In genomic region chr5:371811-372555, GRCh38 we compare ENCODE assay signal across 10 cellular contexts. TPM values are rescaled to one million over a fixed set of nuclear protein-coding genes. Genes with fewer than 3 reads are reported as not detected.
DNase-seq lines count a peak whose midpoint lies in the region; ATAC-seq and TF ChIP-seq lines count a peak whose summit lies in the region.
"Had no signal": no experiment of that assay in that cellular context is flagged by ENCODE, and none has a peak within 500 bp of the region (broad histone marks: within the 10 kb centered on the region; RNA-seq: fewer than 3 reads in every experiment).

No MANE protein-coding gene starts in this region.

- H3K36me3 ChIP-seq in SK-N-SH (replicated peaks in 1 of 2; ENCODE audit: control insufficient read depth in 1 of 2, insufficient read depth in 2 of 2, low read length in 1 of 2), result no peaks in the 10 kb centered on the region
- H3K36me3 ChIP-seq in prostate gland, result no peaks in the 10 kb centered on the region
- H3K36me3 ChIP-seq: BE2C had no signal

- no peak overlapping the region for H3K4me2 ChIP-seq in SK-N-SH

- in situ Hi-C loops in KBM-7 (cut with MboI; ENCODE audit: low pct_unique_long_range_greater_than_20kb, low sequenced_read_pairs), result no loop called here

- H3K36me3 Mint-ChIP-seq in activated naive CD4-positive, alpha-beta T cell treated with anti-CD3 and anti-CD28 coated beads, Interleukin-2, amount 50 U/mL, for 72 hours, result peaks cover 35 to 38% of the 10 kb centered on the region in 2 donors

- 83% methylated on average over 10 of the region's 12 CpGs for WGBS in SK-N-SH (ENCODE audit: low lambda C conversion rate)
- WGBS in prostate gland, result 73% methylated on average over 12 of the region's 12 CpGs

- no peak overlapping the region for H3K9ac ChIP-seq in SK-N-SH

- CTCF ChIA-PET in SK-N-SH (lab: Yijun Ruan, JAX), result interaction anchor here (1.0 kb wide), 1 partner anchor 75 kb away, joined by 3 read pairs; no protein-coding TSS in a partner anchor

- no peak overlapping the region for H2AFZ ChIP-seq in SK-N-SH (ENCODE audit: low read depth)

- no peaks in the 10 kb centered on the region for H3K9me2 ChIP-seq in SK-N-SH

- no peak for TF ChIP-seq RAD21 in SK-N-SH (IDR thresholded peaks at IDR 0.05; ENCODE audit: low read length)

- DNase-seq in SK-N-SH (peak; percentile 26), KBM-7 (peak; percentile 70), prostate gland (ENCODE audit: low spot score) (peak; percentile 1), pons (ENCODE audit: low spot score) (no peak), ureter (ENCODE audit: low spot score) (no peak)
- peak; percentile 14 to 58 for DNase-seq in activated naive CD4-positive, alpha-beta T cell treated with anti-CD3 and anti-CD28 coated beads, Interleukin-2, amount 50 U/mL, for 72 hours (ENCODE audit: low spot score in 2 of 2)
- DNase-seq: NCI-H446 treated with DMSO at 0.1 percent for 48 hours had no signal

- H3F3A ChIP-seq in SK-N-SH (replicated peaks; ENCODE audit: insufficient read depth), result no peaks in the 10 kb centered on the region

- H3K9me3 ChIP-seq in SK-N-SH (no peaks in the 10 kb centered on the region), prostate gland (no peaks in the 10 kb centered on the region)
- H3K9me3 ChIP-seq: BE2C had no signal

- no peak for TF ChIP-seq POLR2A in prostate gland (IDR thresholded peaks at IDR 0.05)

- TF ChIP-seq EP300 in SK-N-SH (IDR thresholded peaks at IDR 0.05; ENCODE audit: borderline replicate concordance in 1 of 2, low read depth in 1 of 2, low read length in 1 of 2), result no peak

- H3K4me3 ChIP-seq in SK-N-SH (ENCODE audit: low read depth in 2 of 2, low read length in 1 of 2) (no peak overlapping the region), prostate gland (no peak overlapping the region)

- H3K4me1 ChIP-seq in SK-N-SH (ENCODE audit: control insufficient read depth in 1 of 2, insufficient read depth in 2 of 2, low read depth in 1 of 2, low read length in 1 of 2), result peaks cover 0 to 10% of the 10 kb centered on the region in 2 experiments; a peak in 1 of 4 replicates
- H3K4me1 ChIP-seq in prostate gland (replicated peaks), result no peaks in the 10 kb centered on the region
- H3K4me1 ChIP-seq: BE2C had no signal

- H3K27me3 ChIP-seq in SK-N-SH (ENCODE audit: insufficient read depth), result peaks cover 9% of the 10 kb centered on the region; the same call in 1 of the 2 replicates
- peaks cover 4% of the 10 kb centered on the region for H3K27me3 ChIP-seq in prostate gland (replicated peaks; ENCODE audit: insufficient read depth)
- H3K27me3 ChIP-seq: BE2C had no signal

- no peak for ATAC-seq in SK-N-SH treated with all-trans-retinoic acid at 6 μM for 48 hours
- peak in 1 of 2 donors; percentile 13 for ATAC-seq in activated naive CD4-positive, alpha-beta T cell treated with anti-CD3 and anti-CD28 coated beads, Interleukin-2, amount 50 U/mL, for 72 hours
- no peak for ATAC-seq in HG03520 (IDR thresholded peaks at IDR 0.05; ENCODE audit: unreplicated experiment)

- H3K27ac ChIP-seq in SK-N-SH (ENCODE audit: low read depth in 2 of 2, low read length in 1 of 2) (no peak overlapping the region), prostate gland (no peak overlapping the region)

- TF ChIP-seq CTCF in SK-N-SH (IDR thresholded peaks at IDR 0.05) (no peak), prostate gland (IDR thresholded peaks at IDR 0.05) (no peak)

- no peaks in the 10 kb centered on the region for H3K79me2 ChIP-seq in SK-N-SH (ENCODE audit: insufficient read depth)

- peak overlapping the region; percentile 95 to 96 for H3K27ac Mint-ChIP-seq in activated naive CD4-positive, alpha-beta T cell treated with anti-CD3 and anti-CD28 coated beads, Interleukin-2, amount 50 U/mL, for 72 hours

- H4K20me1 ChIP-seq in SK-N-SH (ENCODE audit: insufficient read depth), result no peaks in the 10 kb centered on the region

- intact Hi-C loops in prostate gland (cut with DNase I), result no loop called here

- POLR2A ChIA-PET in SK-N-SH (lab: Yijun Ruan, JAX), result no interaction called here

- peaks cover 0 to 4% of the 10 kb centered on the region in 2 donors for H3K9me3 Mint-ChIP-seq in activated naive CD4-positive, alpha-beta T cell treated with anti-CD3 and anti-CD28 coated beads, Interleukin-2, amount 50 U/mL, for 72 hours

TF ChIP-seq in SK-N-SH, 30 proteins besides CTCF, POLR2A, EP300 and RAD21 (continues in another document):
- TF ChIP-seq MEF2A (IDR thresholded peaks at IDR 0.05; ENCODE audit: borderline replicate concordance, low read depth), result no peak
- TF ChIP-seq GATA2 (CRISPR knock-in tag; IDR thresholded peaks at IDR 0.05), result no peak
- TF ChIP-seq NFIC (IDR thresholded peaks at IDR 0.05; ENCODE audit: borderline replicate concordance), result no peak
- no peak for TF ChIP-seq RFX5 (IDR thresholded peaks at IDR 0.05; ENCODE audit: low read length)
- TF ChIP-seq USF1 (IDR thresholded peaks at IDR 0.05; ENCODE audit: borderline replicate concordance, low read depth), result no peak
- no peak for TF ChIP-seq MXI1 (IDR thresholded peaks at IDR 0.05; ENCODE audit: low read depth, low read length)
- no peak for TF ChIP-seq CHD2 (IDR thresholded peaks at IDR 0.05; ENCODE audit: low read length, partially characterized antibody)
- TF ChIP-seq USF2 (IDR thresholded peaks at IDR 0.05; ENCODE audit: borderline replicate concordance, low read depth, low read length), result no peak
- TF ChIP-seq PBX3 (IDR thresholded peaks at IDR 0.05), result no peak
- no peak for TF ChIP-seq TEAD4 (IDR thresholded peaks at IDR 0.05; ENCODE audit: borderline replicate concordance, insufficient read depth)

TF ChIP-seq in SK-N-SH treated with all-trans-retinoic acid at 6 μM for 48 hours, 23 proteins besides CTCF, POLR2A, EP300 and RAD21:
- no peak for TF ChIP-seq ZFP30 (CRISPR knock-in tag; IDR thresholded peaks at IDR 0.05)
- no peak for TF ChIP-seq TCF4 (CRISPR knock-in tag; IDR thresholded peaks at IDR 0.05; ENCODE audit: borderline replicate concordance)
- TF ChIP-seq SNAI2 (CRISPR knock-in tag; IDR thresholded peaks at IDR 0.05), result no peak
- no peak for TF ChIP-seq PPARA (CRISPR knock-in tag; IDR thresholded peaks at IDR 0.05; ENCODE audit: borderline replicate concordance)
- TF ChIP-seq ZNF70 (CRISPR knock-in tag; IDR thresholded peaks at IDR 0.05), result no peak
- no peak for TF ChIP-seq RARB (CRISPR knock-in tag; IDR thresholded peaks at IDR 0.05)
- TF ChIP-seq POU6F1 (CRISPR knock-in tag; IDR thresholded peaks at IDR 0.05; ENCODE audit: borderline replicate concordance, low read depth), result no peak

RNA-seq across cellular contexts. Expression of gene AHRR, which starts 50.5 kb away (rescaled TPM):
- polyA plus RNA-seq in SK-N-SH (2012; rRNA removed), result 0.71 and 0.99 TPM in 2 replicates
- polyA plus RNA-seq in SK-N-SH (2012; cell fraction: cytosol; rRNA removed), result 0.40 and 0.49 TPM in 2 replicates
- polyA plus RNA-seq in SK-N-SH (2012; cell fraction: nucleus; rRNA removed), result 3.2 and 3.3 TPM in 2 replicates
- 10 to 100 TPM; 38.3 to 43.8 TPM for total RNA-seq in activated naive CD4-positive, alpha-beta T cell treated with anti-CD3 and anti-CD28 coated beads, Interleukin-2, amount 50 U/mL, for 72 hours
- total RNA-seq in prostate gland (10 to 100 TPM in 1 of 2 donors, 1 to 10 TPM in 1; 1.9 to 17.7 TPM), ureter (7.4 TPM)

Comparison
In these comparisons a context has a peak if more than half of its experiments do, and no peak if none do; other contexts are left out.
1. DNase-seq: peak in SK-N-SH (single experiment), KBM-7 (single experiment), activated naive CD4-positive, alpha-beta T cell treated with anti-CD3 and anti-CD28 coated beads, Interleukin-2, amount 50 U/mL, for 72 hours (2 of 2) and prostate gland (single experiment); none in pons (single experiment) and ureter (single experiment).